12 cellular contexts compared by ENCODE assay signal in the genomic region with DNA sequence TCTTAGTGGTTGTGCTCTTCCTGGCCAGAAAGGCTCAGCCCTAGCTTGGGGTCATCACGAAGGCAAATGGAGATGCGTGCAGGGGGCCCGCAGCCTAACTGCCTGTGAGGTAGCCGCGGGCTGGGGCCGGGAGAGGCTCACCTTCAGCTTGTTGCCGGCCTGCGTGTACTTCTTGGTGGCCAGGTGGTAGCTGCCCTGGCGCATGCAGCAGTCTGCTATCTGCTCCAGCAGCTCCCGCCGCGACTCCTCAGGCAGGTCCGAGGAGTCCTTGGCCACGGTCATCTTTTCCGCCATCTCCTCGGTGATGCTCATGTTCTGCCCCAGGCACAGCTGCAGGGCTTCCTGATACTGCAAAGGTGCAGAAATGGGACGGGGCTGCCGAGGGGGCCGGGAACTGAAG. TPM values are rescaled to one million over a fixed set of nuclear protein-coding genes. Genes with fewer than 3 reads are reported as not detected.
"Had no signal": no experiment of that assay in that cellular context is flagged by ENCODE, and none has a peak within 500 bp of the region (broad histone marks: within the 10 kb centered on the region; RNA-seq: fewer than 3 reads in every experiment).

No MANE protein-coding gene starts in this region.

- H3K36me3 ChIP-seq: HAP-1 had no signal

- H3K4me1 ChIP-seq: HAP-1 had no signal

- H3K9me3 Mint-ChIP-seq: GM23338, H9, HFFc6 had no signal

- H3K27ac Mint-ChIP-seq: GM23338, HFFc6 had no signal

- H3K4me3 ChIP-seq: GM23248, GM23338, HAP-1 had no signal

- FAIRE-seq: H1, H54 had no signal

- H2AFZ ChIP-seq: GM23248, GM23338 had no signal

- H3K4me3 Mint-ChIP-seq: GM23338, H9, HFFc6 had no signal

- H3K4me1 Mint-ChIP-seq: GM23338, H9 had no signal

- H3K9me3 ChIP-seq: HAP-1 had no signal

- H3K4me2 ChIP-seq: GM23338 had no signal

- H3K9ac ChIP-seq: GM23248 had no signal

- DNase-seq: GM23248, GOT3, H7, H9, HCEC 1CT, HFFc6 had no signal

- ATAC-seq: GM23338, HCT116 had no signal

- H3K27ac ChIP-seq: GM23248 had no signal

RNA-seq across cellular contexts. Expression of gene TMEM204, which starts 13.0 kb away (rescaled TPM):
- total RNA-seq: H1, H4, H9 had no signal
- polyA plus RNA-seq: H1 had no signal

RNA-seq across cellular contexts. Expression of gene PTX4, which starts 31.7 kb away (rescaled TPM):
- total RNA-seq: GM23248, GM23338, H1, H4, H7, H9 had no signal
- polyA plus RNA-seq: GM23248, GM23338, H1 had no signal
